11 cellular contexts compared by ENCODE assay signal in genomic region chrX:54447461-54447860, GRCh38. TPM values are rescaled to one million over a fixed set of nuclear protein-coding genes. Genes with fewer than 3 reads are reported as not detected.
DNase-seq lines count a peak whose midpoint lies in the region; ATAC-seq, FAIRE-seq and TF ChIP-seq lines count a peak whose summit lies in the region.
"Had no signal": no experiment of that assay in that cellular context is flagged by ENCODE, and none has a peak within 500 bp of the region (broad histone marks: within the 10 kb centered on the region; RNA-seq: fewer than 3 reads in every experiment).

No MANE protein-coding gene starts in this region.

- ATAC-seq in Right ventricle myocardium inferior (no peak), mucosa of descending colon (no peak)

- no peak for FAIRE-seq in small intestine (lab: Jason Lieb, UNC)

- TF ChIP-seq CTCF in epithelial cell of proximal tubule (conservative IDR thresholded peaks at IDR 0.05; ENCODE audit: low read depth, low read length): peak; percentile 18
- no peak for TF ChIP-seq CTCF in mucosa of descending colon (IDR thresholded peaks at IDR 0.05)

- H3K27me3 ChIP-seq in small intestine (ENCODE audit: control insufficient read depth in 2 of 2, insufficient read depth in 2 of 2, low read length in 2 of 2): no peaks in the 10 kb centered on the region

- WGBS in small intestine, 3 donors: 77 to 79% (median 78%) methylated on average over 5 of the region's 5 CpGs

- H3K4me1 ChIP-seq in small intestine (ENCODE audit: control insufficient read depth in 2 of 2, insufficient read depth in 1 of 2, low read depth in 1 of 2, low read length in 1 of 2) (no peaks in the 10 kb centered on the region), mucosa of descending colon (ENCODE audit: low read depth) (no peaks in the 10 kb centered on the region)

- H3K36me3 ChIP-seq in small intestine (ENCODE audit: control insufficient read depth in 2 of 2, insufficient read depth in 2 of 2, low read length in 2 of 2) (peaks cover 0 to 7% of the 10 kb centered on the region in 2 donors), mucosa of descending colon (ENCODE audit: low read depth) (no peaks in the 10 kb centered on the region)

- intact Hi-C loops in Right ventricle myocardium inferior (cut with DNase I) (no loop called here), mucosa of descending colon (cut with DNase I, micrococcal nuclease) (no loop called here)

- DNase-seq in SIG-M5 treated with dmso at 0.1 percent for 504 hours (lab: John Stamatoyannopoulos, UW; ENCODE audit: unreplicated experiment) (peak; percentile 26), SIG-M5 (lab: John Stamatoyannopoulos, UW) (no peak), NCI-H82 treated with DMSO at 0.1 percent for 48 hours (lab: John Stamatoyannopoulos, UW; ENCODE audit: unreplicated experiment) (peak; percentile 2), epithelial cell of proximal tubule (ENCODE audit: low read depth) (no peak), small intestine (peak; percentile 12), Right ventricle myocardium inferior (ENCODE audit: missing footprints) (no peak), mucosa of descending colon (no peak)
- no peak for DNase-seq in effector CD4-positive, alpha-beta T cell
- DNase-seq: CD4-positive, CD25-positive, alpha-beta regulatory T cell; hippocampal formation; NCI-H1105 treated with DMSO at 0.1 percent for 48 hours had no signal

- no peak overlapping the region for H3K27ac ChIP-seq in small intestine (ENCODE audit: low read depth in 1 of 2, low read length in 1 of 2)

- no peaks in the 10 kb centered on the region for H3K9me3 ChIP-seq in small intestine (ENCODE audit: control insufficient read depth, low read depth)
- H3K9me3 ChIP-seq in mucosa of descending colon: no peaks in the 10 kb centered on the region

- H3K4me3 ChIP-seq in epithelial cell of proximal tubule (ENCODE audit: low read depth, low read length): no peak overlapping the region
- no peak overlapping the region for H3K4me3 ChIP-seq in small intestine (ENCODE audit: low read depth in 1 of 2, low read length in 2 of 2)
- H3K4me3 ChIP-seq in mucosa of descending colon: no peak overlapping the region

RNA-seq across cellular contexts. Expression of gene TSR2, which starts 7.3 kb away (rescaled TPM):
- total RNA-seq in epithelial cell of proximal tubule: 13.2 and 14.3 TPM in 2 replicates
- 10 to 100 TPM; 28.4 to 43.8 (median 36.0) TPM for polyA plus RNA-seq in small intestine
- total RNA-seq in Right ventricle myocardium inferior: 37.7 TPM
- total RNA-seq in mucosa of descending colon: 10 to 100 TPM; 36.4 to 49.0 (median 36.7) TPM

RNA-seq across cellular contexts. Expression of gene FGD1, which starts 48.6 kb away (rescaled TPM):
- 10.2 and 10.3 TPM in 2 replicates for total RNA-seq in epithelial cell of proximal tubule
- 1 to 10 TPM in 1 of 3 donors, under 1 TPM in 2; 0.81 to 2.8 (median 0.89) TPM for polyA plus RNA-seq in small intestine
- total RNA-seq in Right ventricle myocardium inferior: 6.4 TPM
- 1 to 10 TPM; 2.0 to 8.1 (median 3.5) TPM for total RNA-seq in mucosa of descending colon
- total RNA-seq: CD4-positive, CD25-positive, alpha-beta regulatory T cell had no signal

Comparison
In these comparisons a context has a peak if more than half of its experiments do, and no peak if none do; other contexts are left out.
1. DNase-seq: peak in SIG-M5 treated with dmso at 0.1 percent for 504 hours (single experiment), NCI-H82 treated with DMSO at 0.1 percent for 48 hours (single experiment) and small intestine (single experiment); none in SIG-M5 (single experiment), epithelial cell of proximal tubule (single experiment), Right ventricle myocardium inferior (single experiment), effector CD4-positive, alpha-beta T cell (single experiment) and mucosa of descending colon (0 of 3).